14 cellular contexts compared by ENCODE assay signal in the genomic region with DNA sequence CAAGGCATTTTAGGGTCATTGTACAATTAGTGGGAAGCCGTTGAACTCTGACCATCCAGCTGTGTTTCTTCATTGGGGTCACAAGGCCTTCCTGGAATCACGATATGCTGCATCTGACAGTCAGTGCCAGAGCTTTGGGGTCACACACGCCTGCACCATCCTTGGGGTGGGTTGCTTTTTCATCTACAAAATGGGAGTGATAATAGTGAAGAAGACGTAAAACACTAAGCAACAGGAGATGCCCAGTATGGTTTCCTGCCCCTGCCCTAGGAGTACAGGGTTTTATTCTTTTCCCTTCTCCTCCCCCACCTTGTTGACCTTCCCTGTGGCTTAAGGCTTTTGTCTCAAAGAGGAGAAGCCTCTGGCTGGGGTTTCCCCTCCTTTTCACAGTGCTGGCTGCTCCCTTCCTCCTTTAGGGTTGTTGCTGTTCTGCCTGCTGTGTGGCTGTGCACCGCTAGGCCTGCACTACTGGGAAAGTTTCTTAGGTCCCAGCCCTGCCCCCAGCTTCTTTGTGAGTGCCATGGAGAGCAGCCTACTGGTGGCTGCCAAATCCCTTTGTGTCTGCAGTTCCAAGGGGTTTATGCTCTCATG.
DNase-seq lines count a peak whose midpoint lies in the region; TF ChIP-seq lines count a peak whose summit lies in the region.
"Had no signal": no experiment of that assay in that cellular context is flagged by ENCODE, and none has a peak within 500 bp of the region (broad histone marks: within the 10 kb centered on the region; RNA-seq: fewer than 3 reads in every experiment).

No MANE protein-coding gene starts in this region.

- TF ChIP-seq POLR2A in adrenal gland (IDR thresholded peaks at IDR 0.05): no peak

- DNase-seq in cardiac muscle cell (ENCODE audit: low read depth in 1 of 2, low spot score in 1 of 2): peak in 1 of 2 donors; percentile 16
- no peak for DNase-seq in left ventricle myocardium inferior
- DNase-seq in endothelial cell (ENCODE audit: low spot score): peak; percentile 24
- DNase-seq in foreskin melanocyte: no peak
- no peak for DNase-seq in SIG-M5 (lab: John Stamatoyannopoulos, UW)
- no peak for DNase-seq in adrenal gland
- no peak for DNase-seq in tibial artery
- DNase-seq: activated naive CD4-positive, alpha-beta T cell; cortex of kidney; NCI-H524; pancreas had no signal

- no peaks in the 10 kb centered on the region for H3K9me3 ChIP-seq in cardiac muscle cell (ENCODE audit: low read depth)
- H3K9me3 ChIP-seq in left ventricle myocardium inferior (replicated peaks): no peaks in the 10 kb centered on the region
- 0 out of 2 replicates have a peak, but pooled peaks cover 2% of the 10 kb centered on the region for H3K9me3 ChIP-seq in HUES64 (ENCODE audit: insufficient read depth, low read depth, low read length)
- no peaks in the 10 kb centered on the region for H3K9me3 ChIP-seq in adrenal gland (replicated peaks in 1 of 3)
- no peaks in the 10 kb centered on the region for H3K9me3 ChIP-seq in tibial artery
- H3K9me3 ChIP-seq: pancreas, SJSA1 had no signal

- H3K27ac Mint-ChIP-seq in endothelial cell (ENCODE audit: unreplicated experiment): no peak overlapping the region
- H3K27ac Mint-ChIP-seq: stimulated activated memory B cell treated with anti-CD40 and anti-IgM and Interleukin-4, amounts not matched to agents 10 μg/mL and 1 μg/mL and 100 μg/mL, for 72 hours had no signal

- H3K36me3 ChIP-seq in cardiac muscle cell (no peaks in the 10 kb centered on the region), left ventricle myocardium inferior (no peaks in the 10 kb centered on the region), HUES64 (ENCODE audit: insufficient read depth, low read length) (no peaks in the 10 kb centered on the region), adrenal gland (replicated peaks in 1 of 2) (no peaks in the 10 kb centered on the region), tibial artery (no peaks in the 10 kb centered on the region)
- H3K36me3 ChIP-seq: pancreas, SJSA1 had no signal

- 0 out of 2 replicates have a peak overlapping the region, but pooled peaks have one; percentile 32 for H3K9ac ChIP-seq in HUES64 (ENCODE audit: low read depth, low read length)

- intact Hi-C loops in left ventricle myocardium inferior (cut with micrococcal nuclease): no loop called here
- intact Hi-C loops in adrenal gland (cut with DNase I): no loop called here
- intact Hi-C loops in tibial artery (cut with DNase I; ENCODE audit: low total_unique reads): no loop called here

- H3K4me1 Mint-ChIP-seq in endothelial cell (ENCODE audit: unreplicated experiment): peaks cover 5% of the 10 kb centered on the region
- H3K4me1 Mint-ChIP-seq: stimulated activated memory B cell treated with anti-CD40 and anti-IgM and Interleukin-4, amounts not matched to agents 10 μg/mL and 1 μg/mL and 100 μg/mL, for 72 hours had no signal

- 33% methylated on average over 5 of the region's 5 CpGs for WGBS in HUES64
- 70 to 81% (median 79%) methylated on average over 5 of the region's 5 CpGs for WGBS in adrenal gland, 4 donors

- H3K4me3 ChIP-seq in cardiac muscle cell: no peak overlapping the region
- H3K4me3 ChIP-seq in left ventricle myocardium inferior: no peak overlapping the region
- peak overlapping the region; percentile 20; the same call in 1 of the 2 replicates for H3K4me3 ChIP-seq in HUES64 (ENCODE audit: low read length)
- no peak overlapping the region for H3K4me3 ChIP-seq in adrenal gland
- no peak overlapping the region for H3K4me3 ChIP-seq in tibial artery
- H3K4me3 ChIP-seq: pancreas, SJSA1 had no signal

- H3K4me1 ChIP-seq in cardiac muscle cell (ENCODE audit: low read depth) (peaks cover 18% of the 10 kb centered on the region), left ventricle myocardium inferior (peaks cover 59% of the 10 kb centered on the region), HUES64 (ENCODE audit: insufficient read depth, low read length) (peaks cover 49% of the 10 kb centered on the region), adrenal gland (replicated peaks in 1 of 2) (peaks cover 20 to 34% of the 10 kb centered on the region in 2 donors), tibial artery (peaks cover 0 to 53% (median 28%) of the 10 kb centered on the region in 4 donors)
- H3K4me1 ChIP-seq: pancreas had no signal

- no peak for TF ChIP-seq CTCF in cardiac muscle cell (IDR thresholded peaks at IDR 0.05; ENCODE audit: low read depth, low read length)
- no peak for TF ChIP-seq CTCF in left ventricle myocardium inferior (IDR thresholded peaks at IDR 0.05; ENCODE audit: borderline replicate concordance)
- TF ChIP-seq CTCF in endothelial cell (IDR thresholded peaks at IDR 0.05; ENCODE audit: unreplicated experiment): no peak
- TF ChIP-seq CTCF in adrenal gland (IDR thresholded peaks at IDR 0.05): no peak
- TF ChIP-seq CTCF in tibial artery (IDR thresholded peaks at IDR 0.05): no peak

- no peak overlapping the region for H3K4me3 Mint-ChIP-seq in endothelial cell (ENCODE audit: unreplicated experiment)
- H3K4me3 Mint-ChIP-seq: stimulated activated memory B cell treated with anti-CD40 and anti-IgM and Interleukin-4, amounts not matched to agents 10 μg/mL and 1 μg/mL and 100 μg/mL, for 72 hours had no signal

- H3K27me3 ChIP-seq in cardiac muscle cell (no peaks in the 10 kb centered on the region), left ventricle myocardium inferior (ENCODE audit: low read depth) (no peaks in the 10 kb centered on the region), HUES64 (ENCODE audit: insufficient read depth, low read length) (no peaks in the 10 kb centered on the region), adrenal gland (no peaks in the 10 kb centered on the region), tibial artery (no peaks in the 10 kb centered on the region)
- H3K27me3 ChIP-seq: pancreas, SJSA1 had no signal

- H3K36me3 Mint-ChIP-seq in endothelial cell (ENCODE audit: low read depth, unreplicated experiment): no peaks in the 10 kb centered on the region
- H3K36me3 Mint-ChIP-seq: stimulated activated memory B cell treated with anti-CD40 and anti-IgM and Interleukin-4, amounts not matched to agents 10 μg/mL and 1 μg/mL and 100 μg/mL, for 72 hours had no signal

- peaks cover 1% of the 10 kb centered on the region for H3K27me3 Mint-ChIP-seq in endothelial cell (ENCODE audit: unreplicated experiment)
- H3K27me3 Mint-ChIP-seq: stimulated activated memory B cell treated with anti-CD40 and anti-IgM and Interleukin-4, amounts not matched to agents 10 μg/mL and 1 μg/mL and 100 μg/mL, for 72 hours had no signal

- no peaks in the 10 kb centered on the region for H3K9me3 Mint-ChIP-seq in endothelial cell (ENCODE audit: unreplicated experiment)
- H3K9me3 Mint-ChIP-seq: stimulated activated memory B cell treated with anti-CD40 and anti-IgM and Interleukin-4, amounts not matched to agents 10 μg/mL and 1 μg/mL and 100 μg/mL, for 72 hours had no signal

- peak overlapping the region; percentile 24 for H3K27ac ChIP-seq in cardiac muscle cell
- no peak overlapping the region for H3K27ac ChIP-seq in left ventricle myocardium inferior (replicated peaks)
- H3K27ac ChIP-seq in HUES64 (ENCODE audit: low read depth, low read length): peak overlapping the region; percentile 78
- H3K27ac ChIP-seq in adrenal gland: no peak overlapping the region
- H3K27ac ChIP-seq in tibial artery: peak overlapping the region in 1 of 2 donors; percentile 28
- H3K27ac ChIP-seq: pancreas, SJSA1 had no signal

Comparison
In these comparisons a context has a peak if more than half of its experiments do, and no peak if none do; other contexts are left out.
1. H3K27ac ChIP-seq: peak in cardiac muscle cell (single experiment) and HUES64 (single experiment); none in left ventricle myocardium inferior (single experiment) and adrenal gland (0 of 5).